In genomic region chr10:102503264-102504178, GRCh38 we compare ENCODE assay signal across 8 cellular contexts. TPM values are rescaled to one million over a fixed set of nuclear protein-coding genes. Genes with fewer than 3 reads are reported as not detected.
DNase-seq lines count a peak whose midpoint lies in the region; ATAC-seq and TF ChIP-seq lines count a peak whose summit lies in the region.

SUFU (plus strand) TSS chr10:102503972; CDS start chr10:102504153, 181 bp downstream.

- H3K36me3 ChIP-seq in PC-9 (ENCODE audit: low read depth) (no peaks in the 10 kb centered on the region), esophagus muscularis mucosa (peaks cover 0 to 5% (median 2%) of the 10 kb centered on the region in 4 donors), muscle layer of duodenum (ENCODE audit: control insufficient read depth in 1 of 2, insufficient read depth in 2 of 2, low read length in 2 of 2) (peaks cover 0 to 3% of the 10 kb centered on the region in 2 donors)

- H3K27ac ChIP-seq in PC-9 (no peak within 1 kb of the TSS), esophagus muscularis mucosa (replicated peaks in 1 of 4) (peak within 1 kb of the TSS; percentile 89 to 98 (median 97)), muscle layer of duodenum (ENCODE audit: low read length) (peak within 1 kb of the TSS; percentile 93)

- POLR2A ChIA-PET in PC-9 (lab: Charles Lee; ENCODE audit: unreplicated experiment): interaction anchor here (0.5 to 0.7 kb wide), 3 partner anchors 267 to 685 kb away, joined by 3 to 8 read pairs (median 3); no protein-coding TSS in a partner anchor

- H3K4me3 ChIP-seq in PC-9: peak within 1 kb of the TSS; percentile 74
- H3K4me3 ChIP-seq in esophagus muscularis mucosa: peak within 1 kb of the TSS; percentile 82 to 98 (median 88)
- H3K4me3 ChIP-seq in muscle layer of duodenum (ENCODE audit: low read depth in 1 of 2, low read length in 2 of 2): peak within 1 kb of the TSS; percentile 93 to 95

- peaks cover 64% of the 10 kb centered on the region for H3K79me2 ChIP-seq in PC-9 (ENCODE audit: low read depth)

- TF ChIP-seq CTCF in PC-9 (conservative IDR thresholded peaks at IDR 0.05) (peak; percentile 79), esophagus muscularis mucosa (IDR thresholded peaks at IDR 0.05) (peak; percentile 84 to 90 (median 89))

- no TSS peak for BruUV-seq in PC-9 (replicated peaks; lab: Mats Ljungman, UMichigan)

- peaks cover 35% of the 10 kb centered on the region for H3K4me1 Mint-ChIP-seq in activated T-cell treated with anti-CD3 and anti-CD28 coated beads, Interleukin-2, amount 50 U/mL, for 24 hours (ENCODE audit: low read depth)

- peaks cover 33% of the 10 kb centered on the region for H3K36me3 Mint-ChIP-seq in activated T-cell treated with anti-CD3 and anti-CD28 coated beads, Interleukin-2, amount 50 U/mL, for 24 hours (ENCODE audit: low read depth)

- no peaks in the 10 kb centered on the region for H3K27me3 Mint-ChIP-seq in activated T-cell treated with anti-CD3 and anti-CD28 coated beads, Interleukin-2, amount 50 U/mL, for 24 hours

- CTCF ChIA-PET in PC-9 (lab: Charles Lee): interaction anchor here (0.7 to 1.9 kb wide), 3 partner anchors 80 to 1442 kb away, joined by 3 to 5 read pairs (median 5); partner anchors contain the start of gene KAZALD1

- peak; percentile 54 for ATAC-seq in GM21717 (IDR thresholded peaks at IDR 0.05; ENCODE audit: unreplicated experiment)

- peak within 1 kb of the TSS; percentile 90 for H3K4me3 Mint-ChIP-seq in activated T-cell treated with anti-CD3 and anti-CD28 coated beads, Interleukin-2, amount 50 U/mL, for 24 hours

- H3K9me2 ChIP-seq in PC-9 (ENCODE audit: insufficient read depth): no peaks in the 10 kb centered on the region

- in situ Hi-C loops in KBM-7 (cut with MboI; ENCODE audit: low pct_unique_long_range_greater_than_20kb, low sequenced_read_pairs): no loop called here

- WGBS in esophagus muscularis mucosa: under 1% methylated on average over 23 of the region's 44 CpGs

- H3K9me3 Mint-ChIP-seq in activated T-cell treated with anti-CD3 and anti-CD28 coated beads, Interleukin-2, amount 50 U/mL, for 24 hours: no peaks in the 10 kb centered on the region

- H3K27me3 ChIP-seq in PC-9 (ENCODE audit: insufficient read depth, low read depth) (no peaks in the 10 kb centered on the region), esophagus muscularis mucosa (no peaks in the 10 kb centered on the region), muscle layer of duodenum (ENCODE audit: low read depth, low read length) (no peaks in the 10 kb centered on the region)

- intact Hi-C loops in PC-9 (cut with micrococcal nuclease; ENCODE audit: unreplicated experiment) (loop anchor here (2.0 to 10.0 kb wide), 4 partner anchors 79 to 349 kb away; partner anchors contain the start of genes ARL3, NOLC1 and SFXN2), esophagus muscularis mucosa (cut with DNase I) (loop anchor here (5.0 to 10.0 kb wide), 2 partner anchors 139 to 349 kb away; partner anchors contain the start of genes NOLC1 and TRIM8)

- TF ChIP-seq POLR2A in esophagus muscularis mucosa (IDR thresholded peaks at IDR 0.05; ENCODE audit: low read depth): no peak

- H3F3A ChIP-seq in PC-9 (ENCODE audit: insufficient read depth, low read depth): peaks cover 16% of the 10 kb centered on the region

- DNase-seq in DMS79 treated with DMSO at 0.1 percent for 48 hours (lab: John Stamatoyannopoulos, UW) (peak; percentile 86), KBM-7 (peak; percentile 96), PC-9 (peak; percentile 85 to 88), esophagus muscularis mucosa (ENCODE audit: extremely low spot score) (peak; percentile 99)
- peak; percentile 99 for DNase-seq in activated T-cell treated with anti-CD3 and anti-CD28 coated beads, Interleukin-2, amount 50 U/mL, for 24 hours
- peak; percentile 95 to 98 for DNase-seq in stimulated activated CD8-positive, alpha-beta memory T cell treated with anti-CD3 and anti-CD28 coated beads, Interleukin-7, amount 100 ng/mL, for 4 hours (ENCODE audit: low read depth in 2 of 2)

- H3K4me2 ChIP-seq in PC-9: peak within 1 kb of the TSS; percentile 91

- H3K4me1 ChIP-seq in PC-9 (replicated peaks; ENCODE audit: insufficient read depth) (peaks cover 34% of the 10 kb centered on the region), esophagus muscularis mucosa (peaks cover 41 to 71% (median 64%) of the 10 kb centered on the region in 4 donors), muscle layer of duodenum (ENCODE audit: control insufficient read depth in 1 of 2, insufficient read depth in 2 of 2, low read length in 2 of 2) (peaks cover 5 to 45% of the 10 kb centered on the region in 2 donors)

- no peak for TF ChIP-seq EP300 in esophagus muscularis mucosa (IDR thresholded peaks at IDR 0.05)

- H3K27ac Mint-ChIP-seq in activated T-cell treated with anti-CD3 and anti-CD28 coated beads, Interleukin-2, amount 50 U/mL, for 24 hours: peak within 1 kb of the TSS; percentile 89

- H4K20me1 ChIP-seq in PC-9 (ENCODE audit: insufficient read depth): peaks cover 10% of the 10 kb centered on the region

- peak within 1 kb of the TSS; percentile 79 for H2AFZ ChIP-seq in PC-9

- H3K9me3 ChIP-seq in PC-9 (ENCODE audit: insufficient read depth, low read depth) (no peaks in the 10 kb centered on the region), esophagus muscularis mucosa (no peaks in the 10 kb centered on the region), muscle layer of duodenum (ENCODE audit: control insufficient read depth in 1 of 2, low read length in 2 of 2) (no peaks in the 10 kb centered on the region)

RNA-seq across cellular contexts. Expression of gene SUFU, which starts in this region (rescaled TPM):
- 16.9 and 20.2 TPM in 2 replicates for total RNA-seq in PC-9 (2021)
- total RNA-seq in esophagus muscularis mucosa: 10 to 100 TPM in 2 of 4 donors, 1 to 10 TPM in 2; 5.0 to 11.7 (median 10.1) TPM
